Comparison of ENCODE assay signal across 12 cellular contexts in genomic region chr1:44636711-44637589, GRCh38. TPM values are rescaled to one million over a fixed set of nuclear protein-coding genes. Genes with fewer than 3 reads are reported as not detected.
DNase-seq lines count a peak whose midpoint lies in the region; ATAC-seq lines count a peak whose summit lies in the region.
"Had no signal": no experiment of that assay in that cellular context is flagged by ENCODE, and none has a peak within 500 bp of the region (broad histone marks: within the 10 kb centered on the region; RNA-seq: fewer than 3 reads in every experiment).

No MANE protein-coding gene starts in this region.

- peaks cover 95% of the 10 kb centered on the region for H3K36me3 Mint-ChIP-seq in activated T-cell treated with anti-CD3 and anti-CD28 coated beads, Interleukin-2, amount 50 U/mL, for 24 hours (ENCODE audit: low read depth)
- H3K36me3 Mint-ChIP-seq in activated T-cell treated with anti-CD3 and anti-CD28 coated beads, Interleukin-2, amount 50 U/mL, for 72 hours (ENCODE audit: insufficient read depth in 2 of 2): peaks cover 0 to 14% of the 10 kb centered on the region in 2 donors
- peaks cover 94% of the 10 kb centered on the region for H3K36me3 Mint-ChIP-seq in stimulated activated effector memory CD8-positive, alpha-beta T cell treated with anti-CD3 and anti-CD28 coated beads, Interleukin-12 subunit alpha, Interleukin-12 subunit beta, amount 100 ng/mL, for 72 hours

- ATAC-seq in activated T-cell treated with anti-CD3 and anti-CD28 coated beads, Interleukin-2, amount 50 U/mL, for 72 hours (replicated peaks in 1 of 2): no peak
- no peak for ATAC-seq in stimulated activated effector memory CD8-positive, alpha-beta T cell treated with anti-CD3 and anti-CD28 coated beads, Interleukin-12 subunit alpha, Interleukin-12 subunit beta, amount 100 ng/mL, for 72 hours
- ATAC-seq in GM21737 (IDR thresholded peaks at IDR 0.05; ENCODE audit: unreplicated experiment) (no peak), GM21528 (IDR thresholded peaks at IDR 0.05; ENCODE audit: low FRiP score, unreplicated experiment) (no peak), HG03521 (IDR thresholded peaks at IDR 0.05; ENCODE audit: unreplicated experiment) (no peak)

- DNase-seq in activated T-cell treated with anti-CD3 and anti-CD28 coated beads, Interleukin-2, amount 50 U/mL, for 24 hours: no peak
- DNase-seq in activated T-cell treated with anti-CD3 and anti-CD28 coated beads, Interleukin-2, amount 50 U/mL, for 72 hours: no peak
- DNase-seq in NCI-H526 treated with DMSO at 0.1 percent for 48 hours (lab: John Stamatoyannopoulos, UW): peak; percentile 24
- DNase-seq in epithelial cell of prostate (ENCODE audit: low read depth, low spot score): peak; percentile 33
- DNase-seq in stimulated activated effector memory CD8-positive, alpha-beta T cell treated with anti-CD3 and anti-CD28 coated beads, Interleukin-12 subunit alpha, Interleukin-12 subunit beta, amount 100 ng/mL, for 72 hours (ENCODE audit: low spot score in 2 of 2): no peak
- DNase-seq: activated CD4-positive, alpha-beta T cell treated with anti-CD3 and anti-CD28 coated beads, Interleukin-2, amount 50 U/mL, for 4 hours; activated naive CD4-positive, alpha-beta T cell treated with anti-CD3 and anti-CD28 coated beads, Interleukin-2, amount 50 U/mL, for 16 hours; NCI-H510A; spleen had no signal

- peak overlapping the region; percentile 71 for H3K27ac Mint-ChIP-seq in activated T-cell treated with anti-CD3 and anti-CD28 coated beads, Interleukin-2, amount 50 U/mL, for 24 hours
- no peak overlapping the region for H3K27ac Mint-ChIP-seq in activated T-cell treated with anti-CD3 and anti-CD28 coated beads, Interleukin-2, amount 50 U/mL, for 72 hours
- peak overlapping the region; percentile 99 for H3K27ac Mint-ChIP-seq in stimulated activated effector memory CD8-positive, alpha-beta T cell treated with anti-CD3 and anti-CD28 coated beads, Interleukin-12 subunit alpha, Interleukin-12 subunit beta, amount 100 ng/mL, for 72 hours

- no peak overlapping the region for H3K4me3 Mint-ChIP-seq in activated T-cell treated with anti-CD3 and anti-CD28 coated beads, Interleukin-2, amount 50 U/mL, for 24 hours
- H3K4me3 Mint-ChIP-seq in activated T-cell treated with anti-CD3 and anti-CD28 coated beads, Interleukin-2, amount 50 U/mL, for 72 hours: no peak overlapping the region
- H3K4me3 Mint-ChIP-seq in stimulated activated effector memory CD8-positive, alpha-beta T cell treated with anti-CD3 and anti-CD28 coated beads, Interleukin-12 subunit alpha, Interleukin-12 subunit beta, amount 100 ng/mL, for 72 hours: no peak overlapping the region

- H3K4me1 Mint-ChIP-seq in activated T-cell treated with anti-CD3 and anti-CD28 coated beads, Interleukin-2, amount 50 U/mL, for 24 hours (ENCODE audit: low read depth): peaks cover 37% of the 10 kb centered on the region
- H3K4me1 Mint-ChIP-seq in activated T-cell treated with anti-CD3 and anti-CD28 coated beads, Interleukin-2, amount 50 U/mL, for 72 hours (ENCODE audit: low read depth): peaks cover 27% of the 10 kb centered on the region
- peaks cover 50% of the 10 kb centered on the region for H3K4me1 Mint-ChIP-seq in stimulated activated effector memory CD8-positive, alpha-beta T cell treated with anti-CD3 and anti-CD28 coated beads, Interleukin-12 subunit alpha, Interleukin-12 subunit beta, amount 100 ng/mL, for 72 hours

- peak overlapping the region; percentile 13 for H3K27ac ChIP-seq in epithelial cell of prostate
- H3K27ac ChIP-seq: spleen had no signal

- no peaks in the 10 kb centered on the region for H3K27me3 Mint-ChIP-seq in activated T-cell treated with anti-CD3 and anti-CD28 coated beads, Interleukin-2, amount 50 U/mL, for 24 hours
- H3K27me3 Mint-ChIP-seq in activated T-cell treated with anti-CD3 and anti-CD28 coated beads, Interleukin-2, amount 50 U/mL, for 72 hours (ENCODE audit: low read depth): no peaks in the 10 kb centered on the region

- H3K9me3 Mint-ChIP-seq in activated T-cell treated with anti-CD3 and anti-CD28 coated beads, Interleukin-2, amount 50 U/mL, for 24 hours: no peaks in the 10 kb centered on the region
- no peaks in the 10 kb centered on the region for H3K9me3 Mint-ChIP-seq in activated T-cell treated with anti-CD3 and anti-CD28 coated beads, Interleukin-2, amount 50 U/mL, for 72 hours
- H3K9me3 Mint-ChIP-seq in stimulated activated effector memory CD8-positive, alpha-beta T cell treated with anti-CD3 and anti-CD28 coated beads, Interleukin-12 subunit alpha, Interleukin-12 subunit beta, amount 100 ng/mL, for 72 hours: no peaks in the 10 kb centered on the region

RNA-seq across cellular contexts. Expression of gene TMEM53, which starts 37.3 kb away (rescaled TPM):
- total RNA-seq in activated T-cell treated with anti-CD3 and anti-CD28 coated beads, Interleukin-2, amount 50 U/mL, for 72 hours: 1 to 10 TPM; 3.8 to 4.5 TPM

RNA-seq across cellular contexts. Expression of gene ARMH1, which starts 37.6 kb away (rescaled TPM):
- 100 to 1,000 TPM; 108 to 123 TPM for total RNA-seq in activated T-cell treated with anti-CD3 and anti-CD28 coated beads, Interleukin-2, amount 50 U/mL, for 72 hours

Comparison
In these comparisons a context has a peak if more than half of its experiments do, and no peak if none do; other contexts are left out.
1. DNase-seq: peak in NCI-H526 treated with DMSO at 0.1 percent for 48 hours (single experiment) and epithelial cell of prostate (single experiment); none in activated T-cell treated with anti-CD3 and anti-CD28 coated beads, Interleukin-2, amount 50 U/mL, for 24 hours (single experiment), activated T-cell treated with anti-CD3 and anti-CD28 coated beads, Interleukin-2, amount 50 U/mL, for 72 hours (0 of 2) and stimulated activated effector memory CD8-positive, alpha-beta T cell treated with anti-CD3 and anti-CD28 coated beads, Interleukin-12 subunit alpha, Interleukin-12 subunit beta, amount 100 ng/mL, for 72 hours (0 of 2).